In the genomic region with DNA sequence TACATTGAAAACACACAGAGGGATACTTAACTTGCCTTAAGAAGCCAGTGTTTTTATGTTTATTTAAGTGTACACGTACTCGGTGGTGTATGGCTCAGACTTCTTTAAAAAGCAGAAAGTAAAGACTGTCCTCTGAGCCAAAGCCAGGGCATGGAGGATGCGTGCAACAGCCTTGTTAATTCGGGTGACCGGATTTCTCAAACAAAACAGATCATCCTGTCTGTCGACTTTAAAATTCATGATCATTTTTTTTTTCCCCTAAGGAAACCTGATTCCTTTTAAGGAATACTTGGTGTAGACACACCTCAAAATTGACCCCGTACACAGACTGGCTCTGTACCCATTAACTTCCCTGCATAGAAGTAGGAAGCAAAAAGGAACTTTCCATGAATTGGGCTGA, we compare ENCODE assay signal across 18 cellular contexts.
DNase-seq lines count a peak whose midpoint lies in the region; ATAC-seq, FAIRE-seq and TF ChIP-seq lines count a peak whose summit lies in the region.
"Had no signal": no experiment of that assay in that cellular context is flagged by ENCODE, and none has a peak within 500 bp of the region (broad histone marks: within the 10 kb centered on the region; RNA-seq: fewer than 3 reads in every experiment).

No MANE protein-coding gene starts in this region.

- DNase-seq in HepG2 (ENCODE audit: low spot score) (no peak), right lobe of liver (no peak), endothelial cell of umbilical vein (ENCODE audit: low read depth, low spot score) (no peak), midbrain (lab: John Stamatoyannopoulos, UW) (no peak)
- no peak for DNase-seq in activated naive CD4-positive, alpha-beta T cell treated with anti-CD3 and anti-CD28 coated beads, Interleukin-2, amount 50 U/mL, for 16 hours
- no peak for DNase-seq in activated T-cell treated with anti-CD3 and anti-CD28 coated beads, Interleukin-2, amount 50 U/mL, for 1 hour
- DNase-seq: activated CD4-positive, alpha-beta T cell treated with anti-CD3 and anti-CD28 coated beads for 48 hours; activated T-cell treated with anti-CD3 and anti-CD28 coated beads, Interleukin-2, amount 50 U/mL, for 48 hours; adrenal gland; DMS 273 treated with DMSO at 0.1 percent for 48 hours; effector CD4-positive, alpha-beta T cell; left colon; NCI-H1092; NCI-H446 treated with DMSO at 0.1 percent for 48 hours; stimulated activated naive CD8-positive, alpha-beta T cell treated with anti-CD3 and anti-CD28 coated beads, Interleukin-15, amount 100 ng/mL, for 72 hours had no signal

- dilution Hi-C loops in endothelial cell of umbilical vein (cut with MboI; ENCODE audit: extremely low pct_ligation_motif_present, low sequenced_read_pairs), result no loop called here

- no peaks in the 10 kb centered on the region for H3K9me1 ChIP-seq in endothelial cell of umbilical vein (replicated peaks; ENCODE audit: control insufficient read depth, extremely low read depth, insufficient read depth, low read length)

- H3K79me2 ChIP-seq in HepG2 (ENCODE audit: insufficient read depth, low read length) (peaks cover 98% of the 10 kb centered on the region), endothelial cell of umbilical vein (ENCODE audit: control insufficient read depth, insufficient read depth, low read length) (peaks cover 1% of the 10 kb centered on the region)

- TF ChIP-seq CTCF in HepG2 (CRISPR knock-in tag; IDR thresholded peaks at IDR 0.05), result no peak
- no peak for TF ChIP-seq CTCF in right lobe of liver (IDR thresholded peaks at IDR 0.05)
- TF ChIP-seq CTCF in endothelial cell of umbilical vein (IDR thresholded peaks at IDR 0.05; ENCODE audit: extremely low read depth in 1 of 2, insufficient read depth in 1 of 2, low read depth in 1 of 2, low read length in 2 of 2), result no peak
- no peak for TF ChIP-seq CTCF in nephron (IDR thresholded peaks at IDR 0.05; ENCODE audit: unreplicated experiment in 3 of 3)

- no TSS peak for BruUV-seq in HepG2 (replicated peaks; lab: Mats Ljungman, UMichigan)
- no TSS peak for BruUV-seq in endothelial cell of umbilical vein (replicated peaks; lab: Mats Ljungman, UMichigan)

- H3K27ac ChIP-seq in HepG2 (ENCODE audit: extremely low read length, insufficient read depth, low read length), result peak overlapping the region; percentile 80
- H3K27ac ChIP-seq in right lobe of liver, result peak overlapping the region in 1 of 3 donors; percentile 0
- H3K27ac ChIP-seq in endothelial cell of umbilical vein (ENCODE audit: insufficient read depth, low read depth, low read length), result no peak overlapping the region
- H3K27ac ChIP-seq: adrenal gland had no signal

- peaks cover 97% of the 10 kb centered on the region for H3K4me1 ChIP-seq in HepG2 (ENCODE audit: insufficient read depth, low read length)
- H3K4me1 ChIP-seq in right lobe of liver, result peaks cover 0 to 22% (median 10%) of the 10 kb centered on the region in 4 donors
- no peaks in the 10 kb centered on the region for H3K4me1 ChIP-seq in endothelial cell of umbilical vein (ENCODE audit: control insufficient read depth, extremely low read depth, insufficient read depth, low read length)

- no peak for ATAC-seq in HepG2
- no peak for ATAC-seq in right lobe of liver
- no peak for ATAC-seq in GM18907 (IDR thresholded peaks at IDR 0.05; ENCODE audit: unreplicated experiment)
- ATAC-seq: stimulated activated naive CD8-positive, alpha-beta T cell treated with anti-CD3 and anti-CD28 coated beads, Interleukin-15, amount 100 ng/mL, for 72 hours had no signal

- peaks cover 12% of the 10 kb centered on the region for H3K36me3 Mint-ChIP-seq in nephron (ENCODE audit: low read depth)

- H3K36me3 ChIP-seq in HepG2 (replicated peaks in 1 of 2; ENCODE audit: control insufficient read depth in 1 of 2, insufficient read depth in 2 of 2, low read length in 2 of 2) (peaks cover 2 to 9% of the 10 kb centered on the region in 2 experiments; a peak in 4 of 5 replicates), right lobe of liver (no peaks in the 10 kb centered on the region), endothelial cell of umbilical vein (ENCODE audit: control insufficient read depth in 2 of 2, extremely low read depth in 1 of 2, insufficient read depth in 2 of 2, low read length in 2 of 2) (no peaks in the 10 kb centered on the region)
- H3K36me3 ChIP-seq: adrenal gland had no signal

- FAIRE-seq in HepG2 (lab: Jason Lieb, UNC) (no peak), endothelial cell of umbilical vein (lab: Jason Lieb, UNC) (peak; percentile 33)

- no peaks in the 10 kb centered on the region for H3K27me3 ChIP-seq in HepG2 (ENCODE audit: control insufficient read depth in 1 of 2, insufficient read depth in 2 of 2, low read length in 2 of 2)
- H3K27me3 ChIP-seq in right lobe of liver, result no peaks in the 10 kb centered on the region
- H3K27me3 ChIP-seq in endothelial cell of umbilical vein (ENCODE audit: control insufficient read depth in 2 of 2, insufficient read depth in 2 of 2, low read length in 2 of 2), result no peaks in the 10 kb centered on the region
- H3K27me3 ChIP-seq: adrenal gland had no signal

- H3K27me3 Mint-ChIP-seq in nephron (ENCODE audit: low read depth), result no peaks in the 10 kb centered on the region

- H3K4me2 ChIP-seq in HepG2 (ENCODE audit: low read depth, low read length), result peak overlapping the region; percentile 70
- H3K4me2 ChIP-seq in endothelial cell of umbilical vein (ENCODE audit: insufficient read depth, low read length), result no peak overlapping the region

- intact Hi-C loops in HepG2 (cut with micrococcal nuclease; ENCODE audit: unreplicated experiment) (loop anchor here (1.0 to 2.0 kb wide), 4 partner anchors 8 to 156 kb away; no protein-coding TSS in a partner anchor), right lobe of liver (cut with DNase I) (no loop called here), endothelial cell of umbilical vein (cut with micrococcal nuclease) (no loop called here)

- peak overlapping the region; percentile 20; the same call in 1 of the 2 replicates for H3K9ac ChIP-seq in HepG2 (ENCODE audit: insufficient read depth, low read depth, low read length)
- H3K9ac ChIP-seq in endothelial cell of umbilical vein (replicated peaks; ENCODE audit: extremely low read depth, insufficient read depth, low read length), result no peak overlapping the region

- CTCF ChIA-PET in HepG2 (lab: Yijun Ruan, JAX; ENCODE audit: low intra/inter-chr PET ratio, low total read pairs), result no interaction called here
- CTCF ChIA-PET in endothelial cell of umbilical vein (lab: Charles Lee), result interaction anchor here (0.7 to 2.1 kb wide), 7 partner anchors 9 to 371 kb away, joined by 3 to 6 read pairs (median 3); no protein-coding TSS in a partner anchor

- no peak for TF ChIP-seq RAD21 in HepG2 (CRISPR knock-in tag; IDR thresholded peaks at IDR 0.05)

- H3K9me3 ChIP-seq in HepG2 (ENCODE audit: low read length) (no peaks in the 10 kb centered on the region), right lobe of liver (no peaks in the 10 kb centered on the region), endothelial cell of umbilical vein (replicated peaks; ENCODE audit: control insufficient read depth, insufficient read depth, low read length) (no peaks in the 10 kb centered on the region)
- H3K9me3 ChIP-seq: adrenal gland had no signal

- POLR2A ChIA-PET in HepG2 (lab: Yijun Ruan, JAX), result interaction anchor here (1.2 to 2.2 kb wide), 8 partner anchors 8 to 159 kb away, joined by 3 to 21 read pairs (median 8); no protein-coding TSS in a partner anchor
- POLR2A ChIA-PET in endothelial cell of umbilical vein (lab: Charles Lee), result no interaction called here

- no peak overlapping the region for H3K4me3 Mint-ChIP-seq in nephron
- H3K4me3 Mint-ChIP-seq: stimulated activated naive CD8-positive, alpha-beta T cell treated with anti-CD3 and anti-CD28 coated beads, Interleukin-15, amount 100 ng/mL, for 72 hours had no signal

- TF ChIP-seq EP300 in HepG2 (IDR thresholded peaks at IDR 0.05; ENCODE audit: low read depth in 2 of 2, low read length in 2 of 2) (no peak), HepG2 (CRISPR knock-in tag; IDR thresholded peaks at IDR 0.05; ENCODE audit: borderline replicate concordance) (no peak)

- H3K9me3 Mint-ChIP-seq in nephron, result no peaks in the 10 kb centered on the region
- H3K9me3 Mint-ChIP-seq: stimulated activated naive CD8-positive, alpha-beta T cell treated with anti-CD3 and anti-CD28 coated beads, Interleukin-15, amount 100 ng/mL, for 72 hours had no signal

- peaks cover 67% of the 10 kb centered on the region for H3K4me1 Mint-ChIP-seq in nephron
- H3K4me1 Mint-ChIP-seq: stimulated activated naive CD8-positive, alpha-beta T cell treated with anti-CD3 and anti-CD28 coated beads, Interleukin-15, amount 100 ng/mL, for 72 hours had no signal

- peak overlapping the region; percentile 89 to 93 (median 92) for H3K27ac Mint-ChIP-seq in nephron
- H3K27ac Mint-ChIP-seq: stimulated activated naive CD8-positive, alpha-beta T cell treated with anti-CD3 and anti-CD28 coated beads, Interleukin-15, amount 100 ng/mL, for 72 hours had no signal

- H2AFZ ChIP-seq in HepG2 (ENCODE audit: low read length), result no peak overlapping the region
- H2AFZ ChIP-seq in endothelial cell of umbilical vein (ENCODE audit: low read depth, low read length), result no peak overlapping the region

- peaks cover 10% of the 10 kb centered on the region; the same call in 1 of the 2 replicates for H4K20me1 ChIP-seq in HepG2 (ENCODE audit: insufficient read depth, low read length)
- no peaks in the 10 kb centered on the region for H4K20me1 ChIP-seq in endothelial cell of umbilical vein (replicated peaks; ENCODE audit: control insufficient read depth, extremely low read depth, insufficient read depth, low read length)

- in situ Hi-C loops in HepG2 (cut with HindIII; ENCODE audit: extremely low pct_ligation_motif_present, low pct_unique_long_range_greater_than_20kb), result no loop called here

- 49% methylated on average over 7 of the region's 7 CpGs for WGBS in HepG2 (ENCODE audit: low lambda C conversion rate)
- 71% methylated on average over 7 of the region's 7 CpGs for WGBS in right lobe of liver (ENCODE audit: insufficient coverage, low coverage, low lambda C conversion rate, missing lambda C conversion rate)

- no peak overlapping the region for H3K4me3 ChIP-seq in HepG2 (replicated peaks in 1 of 3; ENCODE audit: insufficient read depth in 1 of 3, low read depth in 2 of 3, low read length in 3 of 3)
- no peak overlapping the region for H3K4me3 ChIP-seq in right lobe of liver
- no peak overlapping the region for H3K4me3 ChIP-seq in endothelial cell of umbilical vein (replicated peaks in 1 of 3; ENCODE audit: insufficient read depth in 1 of 3, low read depth in 1 of 3, low read length in 3 of 3)
- H3K4me3 ChIP-seq: adrenal gland, skin epidermis had no signal

- TF ChIP-seq POLR2A in HepG2 (IDR thresholded peaks at IDR 0.05; ENCODE audit: insufficient read depth in 1 of 2, low read depth in 2 of 2, low read length in 2 of 2) (no peak), right lobe of liver (IDR thresholded peaks at IDR 0.05) (no peak), endothelial cell of umbilical vein (IDR thresholded peaks at IDR 0.05; ENCODE audit: low read depth, low read length) (no peak)

TF ChIP-seq in HepG2, 621 proteins besides CTCF, POLR2A, EP300 and RAD21:
- TF ChIP-seq ZNF335 (CRISPR knock-in tag; IDR thresholded peaks at IDR 0.05) (no peak), NFIC (IDR thresholded peaks at IDR 0.05; ENCODE audit: low read length) (0 out of 2 replicates have a peak, but pooled peaks have one; percentile 10)
TF ChIP-seq in HepG2: peak in this region for 1.

TF ChIP-seq in endothelial cell of umbilical vein, 7 proteins besides CTCF, POLR2A, EP300 and RAD21 (continues in another document):
- TF ChIP-seq EZH2 (IDR thresholded peaks at IDR 0.05; ENCODE audit: borderline replicate concordance, low read depth, low read length, severe bottlenecking), result no peak
